In the genomic region with DNA sequence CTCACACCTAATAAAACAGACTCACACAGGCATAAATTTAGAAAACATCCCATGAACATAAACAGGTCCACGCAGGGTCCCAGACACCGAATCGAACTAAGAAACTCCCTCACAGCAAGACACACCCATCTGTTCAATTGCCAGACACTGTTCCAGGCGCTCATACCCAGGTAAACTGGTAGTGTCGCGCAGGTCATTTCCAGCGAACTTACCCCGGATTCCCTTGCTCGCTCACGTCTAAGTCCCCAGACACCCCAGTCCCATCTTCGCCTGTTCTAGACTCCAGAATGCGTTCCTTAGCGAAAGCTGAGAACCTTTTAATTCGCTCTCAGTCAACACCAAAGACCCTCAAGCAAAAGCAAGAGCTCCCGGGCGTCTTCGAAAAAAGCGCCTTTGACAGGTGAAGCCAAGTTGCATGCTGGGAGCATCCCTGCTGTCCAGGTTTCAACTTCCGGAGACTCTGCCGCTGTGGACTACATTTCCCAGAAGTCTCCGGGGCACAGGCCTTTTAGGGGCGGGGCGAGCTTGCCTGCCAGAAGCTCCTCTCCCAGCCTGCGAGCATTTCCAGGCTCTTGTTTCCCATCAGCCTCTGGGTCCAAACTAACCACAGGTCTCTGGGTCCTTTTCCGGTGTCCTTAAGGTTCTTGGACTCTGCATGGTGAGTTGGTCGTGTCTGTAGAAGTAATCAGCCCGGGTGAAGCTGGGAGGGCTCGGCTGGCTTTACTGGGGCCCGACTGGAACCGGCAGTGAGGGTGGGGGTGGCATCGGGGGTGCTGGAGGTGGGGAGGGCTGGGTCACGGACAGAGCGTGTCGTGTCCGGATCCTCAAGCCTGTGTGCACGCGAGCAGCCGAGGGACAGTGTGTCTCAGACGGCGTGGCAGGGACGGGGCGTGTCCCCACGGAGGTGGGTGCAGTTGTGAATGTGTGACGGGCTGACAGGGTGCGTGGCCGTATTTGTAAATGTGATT, we compare ENCODE assay signal across 1 cellular context.
TF ChIP-seq lines count a peak whose summit lies in the region.

TSS of gene ZNF283 (plus strand) at position 535 of the 968 bp plus-strand sequence. CDS start 6,184 bp downstream, outside the sequence.

TF ChIP-seq in HEK293, 187 proteins besides CTCF, POLR2A, EP300 and RAD21 (continued from another document and continues in another):
- TF ChIP-seq, protein P1, sequence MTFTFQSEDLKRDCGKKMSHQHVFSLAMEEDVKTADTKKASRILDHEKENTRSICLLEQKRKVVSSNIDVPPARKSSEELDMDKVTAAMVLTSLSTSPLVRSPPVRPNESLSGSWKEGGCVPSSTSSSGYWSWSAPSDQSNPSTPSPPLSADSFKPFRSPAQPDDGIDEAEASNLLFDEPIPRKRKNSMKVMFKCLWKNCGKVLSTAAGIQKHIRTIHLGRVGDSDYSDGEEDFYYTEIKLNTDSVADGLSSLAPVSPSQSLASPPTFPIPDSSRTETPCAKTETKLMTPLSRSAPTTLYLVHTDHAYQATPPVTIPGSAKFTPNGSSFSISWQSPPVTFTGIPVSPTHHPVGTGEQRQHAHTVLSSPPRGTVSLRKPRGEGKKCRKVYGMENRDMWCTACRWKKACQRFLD (tag by site-specific recombination; IDR thresholded peaks at IDR 0.05), result no peak
- TF ChIP-seq ZNF623 (tag by site-specific recombination; IDR thresholded peaks at IDR 0.05), result no peak
- no peak for TF ChIP-seq ZNF530 (tag by site-specific recombination; IDR thresholded peaks at IDR 0.05; ENCODE audit: low read depth)
- TF ChIP-seq ZBTB6 (tag by site-specific recombination; IDR thresholded peaks at IDR 0.05), result 0 out of 2 replicates have a peak, but pooled peaks have one; percentile 20
- TF ChIP-seq, protein P2, sequence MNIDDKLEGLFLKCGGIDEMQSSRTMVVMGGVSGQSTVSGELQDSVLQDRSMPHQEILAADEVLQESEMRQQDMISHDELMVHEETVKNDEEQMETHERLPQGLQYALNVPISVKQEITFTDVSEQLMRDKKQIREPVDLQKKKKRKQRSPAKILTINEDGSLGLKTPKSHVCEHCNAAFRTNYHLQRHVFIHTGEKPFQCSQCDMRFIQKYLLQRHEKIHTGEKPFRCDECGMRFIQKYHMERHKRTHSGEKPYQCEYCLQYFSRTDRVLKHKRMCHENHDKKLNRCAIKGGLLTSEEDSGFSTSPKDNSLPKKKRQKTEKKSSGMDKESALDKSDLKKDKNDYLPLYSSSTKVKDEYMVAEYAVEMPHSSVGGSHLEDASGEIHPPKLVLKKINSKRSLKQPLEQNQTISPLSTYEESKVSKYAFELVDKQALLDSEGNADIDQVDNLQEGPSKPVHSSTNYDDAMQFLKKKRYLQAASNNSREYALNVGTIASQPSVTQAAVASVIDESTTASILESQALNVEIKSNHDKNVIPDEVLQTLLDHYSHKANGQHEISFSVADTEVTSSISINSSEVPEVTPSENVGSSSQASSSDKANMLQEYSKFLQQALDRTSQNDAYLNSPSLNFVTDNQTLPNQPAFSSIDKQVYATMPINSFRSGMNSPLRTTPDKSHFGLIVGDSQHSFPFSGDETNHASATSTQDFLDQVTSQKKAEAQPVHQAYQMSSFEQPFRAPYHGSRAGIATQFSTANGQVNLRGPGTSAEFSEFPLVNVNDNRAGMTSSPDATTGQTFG (tag by site-specific recombination; IDR thresholded peaks at IDR 0.05; ENCODE audit: borderline replicate concordance), result no peak
- TF ChIP-seq ZBTB7A (tag by site-specific recombination; IDR thresholded peaks at IDR 0.05; ENCODE audit: low read depth), result no peak
- TF ChIP-seq, protein P3, sequence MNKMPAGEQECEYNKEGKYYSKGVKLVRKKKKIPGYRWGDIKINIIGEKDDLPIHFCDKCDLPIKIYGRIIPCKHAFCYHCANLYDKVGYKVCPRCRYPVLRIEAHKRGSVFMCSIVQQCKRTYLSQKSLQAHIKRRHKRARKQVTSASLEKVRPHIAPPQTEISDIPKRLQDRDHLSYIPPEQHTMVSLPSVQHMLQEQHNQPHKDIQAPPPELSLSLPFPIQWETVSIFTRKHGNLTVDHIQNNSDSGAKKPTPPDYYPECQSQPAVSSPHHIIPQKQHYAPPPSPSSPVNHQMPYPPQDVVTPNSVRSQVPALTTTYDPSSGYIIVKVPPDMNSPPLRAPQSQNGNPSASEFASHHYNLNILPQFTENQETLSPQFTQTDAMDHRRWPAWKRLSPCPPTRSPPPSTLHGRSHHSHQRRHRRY (tag by site-specific recombination; IDR thresholded peaks at IDR 0.05), result peak; percentile 67
- TF ChIP-seq, protein P4, sequence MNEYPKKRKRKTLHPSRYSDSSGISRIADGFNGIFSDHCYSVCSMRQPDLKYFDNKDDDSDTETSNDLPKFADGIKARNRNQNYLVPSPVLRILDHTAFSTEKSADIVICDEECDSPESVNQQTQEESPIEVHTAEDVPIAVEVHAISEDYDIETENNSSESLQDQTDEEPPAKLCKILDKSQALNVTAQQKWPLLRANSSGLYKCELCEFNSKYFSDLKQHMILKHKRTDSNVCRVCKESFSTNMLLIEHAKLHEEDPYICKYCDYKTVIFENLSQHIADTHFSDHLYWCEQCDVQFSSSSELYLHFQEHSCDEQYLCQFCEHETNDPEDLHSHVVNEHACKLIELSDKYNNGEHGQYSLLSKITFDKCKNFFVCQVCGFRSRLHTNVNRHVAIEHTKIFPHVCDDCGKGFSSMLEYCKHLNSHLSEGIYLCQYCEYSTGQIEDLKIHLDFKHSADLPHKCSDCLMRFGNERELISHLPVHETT (tag by site-specific recombination; IDR thresholded peaks at IDR 0.05), result no peak
- TF ChIP-seq IKZF3 (tag by site-specific recombination; IDR thresholded peaks at IDR 0.05), result peak; percentile 92
- TF ChIP-seq GLI2 (tag by site-specific recombination; IDR thresholded peaks at IDR 0.05; ENCODE audit: borderline replicate concordance, low read depth), result no peak
- TF ChIP-seq ZFP69B (tag by site-specific recombination; IDR thresholded peaks at IDR 0.05), result peak; percentile 53; the same call in 1 of the 2 replicates
- TF ChIP-seq ZNF280C (tag by site-specific recombination; IDR thresholded peaks at IDR 0.05), result 0 out of 2 replicates have a peak, but pooled peaks have one; percentile 89
- peak; percentile 56; the same call in 1 of the 2 replicates for TF ChIP-seq ZNF692 (tag by site-specific recombination; IDR thresholded peaks at IDR 0.05)
- peak; percentile 67 for TF ChIP-seq ZNF184 (tag by site-specific recombination; IDR thresholded peaks at IDR 0.05)
- no peak for TF ChIP-seq GLIS1 (tag by site-specific recombination; IDR thresholded peaks at IDR 0.05)
- no peak for TF ChIP-seq TCF7L2 (IDR thresholded peaks at IDR 0.05; ENCODE audit: borderline replicate concordance, low read depth, low read length)
- TF ChIP-seq ZNF404 (tag by site-specific recombination; IDR thresholded peaks at IDR 0.05), result 0 out of 2 replicates have a peak, but pooled peaks have one; percentile 20
- TF ChIP-seq ZNF350 (tag by site-specific recombination; IDR thresholded peaks at IDR 0.05), result no peak
- TF ChIP-seq, protein P5, sequence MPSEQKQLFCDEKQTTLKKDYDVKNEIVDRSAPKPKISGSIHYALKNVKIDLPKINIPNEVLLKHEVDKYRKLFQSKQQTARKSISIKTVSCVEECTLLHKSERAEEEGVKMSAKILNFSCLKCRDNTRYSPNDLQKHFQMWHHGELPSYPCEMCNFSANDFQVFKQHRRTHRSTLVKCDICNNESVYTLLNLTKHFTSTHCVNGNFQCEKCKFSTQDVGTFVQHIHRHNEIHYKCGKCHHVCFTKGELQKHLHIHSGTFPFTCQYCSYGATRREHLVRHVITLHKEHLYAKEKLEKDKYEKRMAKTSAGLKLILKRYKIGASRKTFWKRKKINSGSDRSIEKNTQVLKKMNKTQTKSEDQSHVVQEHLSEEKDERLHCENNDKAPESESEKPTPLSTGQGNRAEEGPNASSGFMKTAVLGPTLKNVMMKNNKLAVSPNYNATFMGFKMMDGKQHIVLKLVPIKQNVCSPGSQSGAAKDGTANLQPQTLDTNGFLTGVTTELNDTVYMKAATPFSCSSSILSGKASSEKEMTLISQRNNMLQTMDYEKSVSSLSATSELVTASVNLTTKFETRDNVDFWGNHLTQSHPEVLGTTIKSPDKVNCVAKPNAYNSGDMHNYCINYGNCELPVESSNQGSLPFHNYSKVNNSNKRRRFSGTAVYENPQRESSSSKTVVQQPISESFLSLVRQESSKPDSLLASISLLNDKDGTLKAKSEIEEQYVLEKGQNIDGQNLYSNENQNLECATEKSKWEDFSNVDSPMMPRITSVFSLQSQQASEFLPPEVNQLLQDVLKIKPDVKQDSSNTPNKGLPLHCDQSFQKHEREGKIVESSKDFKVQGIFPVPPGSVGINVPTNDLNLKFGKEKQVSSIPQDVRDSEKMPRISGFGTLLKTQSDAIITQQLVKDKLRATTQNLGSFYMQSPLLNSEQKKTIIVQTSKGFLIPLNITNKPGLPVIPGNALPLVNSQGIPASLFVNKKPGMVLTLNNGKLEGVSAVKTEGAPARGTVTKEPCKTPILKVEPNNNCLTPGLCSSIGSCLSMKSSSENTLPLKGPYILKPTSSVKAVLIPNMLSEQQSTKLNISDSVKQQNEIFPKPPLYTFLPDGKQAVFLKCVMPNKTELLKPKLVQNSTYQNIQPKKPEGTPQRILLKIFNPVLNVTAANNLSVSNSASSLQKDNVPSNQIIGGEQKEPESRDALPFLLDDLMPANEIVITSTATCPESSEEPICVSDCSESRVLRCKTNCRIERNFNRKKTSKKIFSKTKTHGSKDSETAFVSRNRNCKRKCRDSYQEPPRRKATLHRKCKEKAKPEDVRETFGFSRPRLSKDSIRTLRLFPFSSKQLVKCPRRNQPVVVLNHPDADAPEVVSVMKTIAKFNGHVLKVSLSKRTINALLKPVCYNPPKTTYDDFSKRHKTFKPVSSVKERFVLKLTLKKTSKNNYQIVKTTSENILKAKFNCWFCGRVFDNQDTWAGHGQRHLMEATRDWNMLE (tag by site-specific recombination; conservative IDR thresholded peaks at IDR 0.05; ENCODE audit: low read depth), result peak; percentile 99
- TF ChIP-seq ZNF211 (tag by site-specific recombination; IDR thresholded peaks at IDR 0.05; ENCODE audit: low read depth), result no peak
- TF ChIP-seq ZNF596 (tag by site-specific recombination; IDR thresholded peaks at IDR 0.05), result no peak
- no peak; the same call in 1 of the 2 replicates for TF ChIP-seq ZNF248 (tag by site-specific recombination; IDR thresholded peaks at IDR 0.05)
- no peak for TF ChIP-seq ZFP41 (tag by site-specific recombination; IDR thresholded peaks at IDR 0.05; ENCODE audit: borderline replicate concordance)
- TF ChIP-seq RBAK (tag by site-specific recombination; IDR thresholded peaks at IDR 0.05), result peak; percentile 65; the same call in 1 of the 2 replicates
- TF ChIP-seq ZNF19 (tag by site-specific recombination; IDR thresholded peaks at IDR 0.05; ENCODE audit: low read depth), result 0 out of 2 replicates have a peak, but pooled peaks have one; percentile 54
- no peak for TF ChIP-seq ZNF423 (tag by site-specific recombination; IDR thresholded peaks at IDR 0.05)
- TF ChIP-seq ZNF776 (tag by site-specific recombination; IDR thresholded peaks at IDR 0.05; ENCODE audit: borderline replicate concordance), result no peak
- TF ChIP-seq KLF17 (tag by site-specific recombination; IDR thresholded peaks at IDR 0.05), result no peak
- peak; percentile 52; the same call in 1 of the 2 replicates for TF ChIP-seq ZBTB20 (tag by site-specific recombination; IDR thresholded peaks at IDR 0.05)
- TF ChIP-seq GLIS2 (tag by site-specific recombination; IDR thresholded peaks at IDR 0.05), result no peak
- no peak for TF ChIP-seq ZNF768 (tag by site-specific recombination; IDR thresholded peaks at IDR 0.05)
- TF ChIP-seq KLF16 (tag by site-specific recombination; IDR thresholded peaks at IDR 0.05), result peak; percentile 57
- no peak; the same call in 1 of the 2 replicates for TF ChIP-seq ZNF585B (tag by site-specific recombination; IDR thresholded peaks at IDR 0.05)
- TF ChIP-seq HOXA7 (CRISPR knock-in tag; IDR thresholded peaks at IDR 0.05; ENCODE audit: borderline replicate concordance), result no peak
- TF ChIP-seq ZNF837 (tag by site-specific recombination; IDR thresholded peaks at IDR 0.05), result no peak
- TF ChIP-seq ZNF747 (tag by site-specific recombination; IDR thresholded peaks at IDR 0.05), result no peak
- TF ChIP-seq OSR2 (tag by site-specific recombination; IDR thresholded peaks at IDR 0.05), result no peak
- TF ChIP-seq ZNF223 (tag by site-specific recombination; IDR thresholded peaks at IDR 0.05), result no peak
- TF ChIP-seq ZNF600 (tag by site-specific recombination; IDR thresholded peaks at IDR 0.05), result no peak
